ENCODE assay signal across 16 cellular contexts in genomic region chr12:47860873-47861272, GRCh38.
"Had no signal": no experiment of that assay in that cellular context is flagged by ENCODE, and none has a peak within 500 bp of the region (broad histone marks: within the 10 kb centered on the region; RNA-seq: fewer than 3 reads in every experiment).

No MANE protein-coding gene starts in this region.

- H3K4me3 Mint-ChIP-seq: brain, T-cell had no signal

- H3K9me3 Mint-ChIP-seq: brain, T-cell had no signal

- H3K9me3 ChIP-seq: colonic mucosa, gastroesophageal sphincter, heart right ventricle, right atrium auricular region, SK-N-SH, stomach, thoracic aorta, upper lobe of right lung had no signal

- DNase-seq: activated CD4-positive, alpha-beta T cell treated with anti-CD3 and anti-CD28 coated beads, Interleukin-2, amount 50 U/mL, for 1 hour; activated gamma-delta T cell treated with Interleukin-2 at 50 U/mL for 16 hours; central memory CD4-positive, alpha-beta T cell; colonic mucosa; heart right ventricle; SHP77; SK-N-SH; stimulated activated CD4-positive, alpha-beta T cell treated with anti-CD3 and anti-CD28 coated beads, Interleukin-4, amount 100 ng/mL, for 1 hour; stomach; T-cell; upper lobe of right lung had no signal

- H3K4me1 Mint-ChIP-seq: brain had no signal

- H3K27ac ChIP-seq: colonic mucosa, gastroesophageal sphincter, heart right ventricle, right atrium auricular region, stomach, thoracic aorta, upper lobe of right lung had no signal

- H3K36me3 Mint-ChIP-seq: brain, T-cell had no signal

- H3K36me3 ChIP-seq: colonic mucosa, gastroesophageal sphincter, right atrium auricular region, thoracic aorta had no signal

- H3K4me3 ChIP-seq: colonic mucosa, gastroesophageal sphincter, heart right ventricle, right atrium auricular region, stomach, thoracic aorta, upper lobe of right lung had no signal

- H3K4me2 ChIP-seq: SK-N-SH had no signal

- H3K27ac Mint-ChIP-seq: brain, progenitor cell of endocrine pancreas, T-cell had no signal

- H3K27me3 Mint-ChIP-seq: T-cell had no signal

- ATAC-seq: gastroesophageal sphincter, heart right ventricle, T-cell, upper lobe of right lung had no signal

- H3K4me1 ChIP-seq: colonic mucosa, gastroesophageal sphincter, heart right ventricle, right atrium auricular region, stomach, upper lobe of right lung had no signal

- H3K9me2 ChIP-seq: SK-N-SH had no signal
